21 cellular contexts compared by ENCODE assay signal in genomic region chr9:111740739-111741138, GRCh38. TPM values are rescaled to one million over a fixed set of nuclear protein-coding genes. Genes with fewer than 3 reads are reported as not detected.
DNase-seq lines count a peak whose midpoint lies in the region; ATAC-seq, FAIRE-seq and TF ChIP-seq lines count a peak whose summit lies in the region.
"Had no signal": no experiment of that assay in that cellular context is flagged by ENCODE, and none has a peak within 500 bp of the region (broad histone marks: within the 10 kb centered on the region; RNA-seq: fewer than 3 reads in every experiment).

No MANE protein-coding gene starts in this region.

- H3K79me2 ChIP-seq in Karpas-422 (ENCODE audit: low read length) (no peaks in the 10 kb centered on the region), K562 (ENCODE audit: control insufficient read depth, insufficient read depth, low read length) (no peaks in the 10 kb centered on the region)

- no peak for TF ChIP-seq RAD21 in K562 (CRISPR knock-in tag; conservative IDR thresholded peaks at IDR 0.05 in 1 of 2, IDR thresholded peaks at IDR 0.05 in 1 of 2)

- H3K27ac ChIP-seq in Karpas-422 (ENCODE audit: low read length) (no peak overlapping the region), K562 (ENCODE audit: extremely low read depth, low read depth, low read length) (no peak overlapping the region)
- H3K27ac ChIP-seq: 22Rv1, C4-2B, GM23248 had no signal

- TF ChIP-seq EP300 in K562 (IDR thresholded peaks at IDR 0.05; ENCODE audit: low read length), result no peak

- CTCF ChIA-PET in K562 (lab: Yijun Ruan, JAX; ENCODE audit: low intra/inter-chr PET ratio), result no interaction called here

- in situ Hi-C loops in K562 (cut with MboI) (no loop called here), KBM-7 (cut with MboI; ENCODE audit: low pct_unique_long_range_greater_than_20kb, low sequenced_read_pairs) (no loop called here)

- BruUV-seq in K562 (replicated peaks; lab: Mats Ljungman, UMichigan), result no TSS peak

- intact Hi-C loops in K562 (cut with micrococcal nuclease), result no loop called here

- POLR2A ChIA-PET in K562 (lab: Yijun Ruan, JAX), result interaction anchor here (1.0 kb wide), 1 partner anchor 10 kb away, joined by 3 read pairs; no protein-coding TSS in a partner anchor

- no peak for TF ChIP-seq CTCF in K562 (IDR thresholded peaks at IDR 0.05 in 2 of 3, conservative IDR thresholded peaks at IDR 0.05 in 1 of 3; ENCODE audit: insufficient read depth in 2 of 3, low read depth in 1 of 3, low read length in 3 of 3)

- no peaks in the 10 kb centered on the region for H3K9me1 ChIP-seq in K562 (ENCODE audit: control insufficient read depth, insufficient read depth, low read length)

- 55% methylated on average over 19 of the region's 19 CpGs for WGBS in K562 (ENCODE audit: insufficient coverage, low coverage, missing lambda C conversion rate)

- H3K4me2 ChIP-seq in Karpas-422 (ENCODE audit: low read depth, low read length, poor library complexity, severe bottlenecking) (no peak overlapping the region), K562 (ENCODE audit: insufficient read depth, low read length) (no peak overlapping the region)
- H3K4me2 ChIP-seq: A549 had no signal

- H3K9me3 ChIP-seq in Karpas-422 (ENCODE audit: low read length) (no peaks in the 10 kb centered on the region), K562 (replicated peaks; ENCODE audit: control insufficient read depth, insufficient read depth, low read depth, low read length) (no peaks in the 10 kb centered on the region)

- DNase-seq in ELF-1 (ENCODE audit: low read depth, low spot score) (peak; percentile 32), Karpas-422 (peak; percentile 30), K562 (ENCODE audit: extremely low read depth in 1 of 4, low spot score in 3 of 4) (peak in 1 of 4 experiments; percentile 4), iPS DF 19.7 (ENCODE audit: low read depth, low spot score) (peak; percentile 15), KBM-7 (no peak), cerebellum (ENCODE audit: low spot score) (no peak), iPS-NIHi11 (ENCODE audit: low spot score) (no peak)
- DNase-seq: AML-193; CD4-positive, alpha-beta T cell; DMS153; DMS79; GF-D8; GM23248; H7 had no signal

- H2AFZ ChIP-seq in Karpas-422 (ENCODE audit: low read length) (no peak overlapping the region), K562 (ENCODE audit: low read depth, low read length) (no peak overlapping the region)
- H2AFZ ChIP-seq: GM23248 had no signal

- TF ChIP-seq POLR2A in K562 (conservative IDR thresholded peaks at IDR 0.05), result no peak

- H3K9ac ChIP-seq in Karpas-422 (ENCODE audit: low read length), result no peak overlapping the region
- no peak overlapping the region for H3K9ac ChIP-seq in K562 (ENCODE audit: insufficient read depth in 1 of 2, low read depth in 2 of 2, low read length in 2 of 2)
- H3K9ac ChIP-seq: GM23248 had no signal

- no peaks in the 10 kb centered on the region for H3K27me3 ChIP-seq in Karpas-422 (ENCODE audit: low read length)
- H3K27me3 ChIP-seq in K562 (ENCODE audit: control insufficient read depth in 2 of 2, insufficient read depth in 2 of 2, low read length in 2 of 2), result no peaks in the 10 kb centered on the region

- H3K36me3 ChIP-seq in Karpas-422 (ENCODE audit: insufficient read depth, low read length), result no peaks in the 10 kb centered on the region
- no peaks in the 10 kb centered on the region for H3K36me3 ChIP-seq in K562 (ENCODE audit: control insufficient read depth, insufficient read depth, low read length)

- no peak overlapping the region for H3K4me3 ChIP-seq in Karpas-422 (ENCODE audit: low read length)
- H3K4me3 ChIP-seq in K562, result no peak overlapping the region
- H3K4me3 ChIP-seq: A549, GM23248 had no signal

- H4K20me1 ChIP-seq in Karpas-422 (ENCODE audit: insufficient read depth, low read depth, low read length), result no peaks in the 10 kb centered on the region
- H4K20me1 ChIP-seq in K562 (replicated peaks; ENCODE audit: control insufficient read depth, insufficient read depth, low read length), result no peaks in the 10 kb centered on the region

- ATAC-seq in K562 (no peak), HG02938 (IDR thresholded peaks at IDR 0.05; ENCODE audit: unreplicated experiment) (no peak)
- ATAC-seq: A549 had no signal

- no peaks in the 10 kb centered on the region for H3K4me1 ChIP-seq in Karpas-422 (ENCODE audit: low read length)
- H3K4me1 ChIP-seq in K562 (replicated peaks in 1 of 2; ENCODE audit: control insufficient read depth in 2 of 2, insufficient read depth in 2 of 2, low read length in 2 of 2), result no peaks in the 10 kb centered on the region

- no peak for FAIRE-seq in K562 (lab: Jason Lieb, UNC)
- FAIRE-seq: A549 had no signal

- no peaks in the 10 kb centered on the region for H3K9me2 ChIP-seq in Karpas-422 (replicated peaks; ENCODE audit: insufficient read depth, low read length)

TF ChIP-seq in K562, 482 proteins besides CTCF, POLR2A, EP300 and RAD21:
- TF ChIP-seq THRAP3 (IDR thresholded peaks at IDR 0.05; ENCODE audit: borderline replicate concordance), result no peak
- TF ChIP-seq ZBTB33 (CRISPR knock-in tag; IDR thresholded peaks at IDR 0.05), result peak; percentile 62
- 0 out of 2 replicates have a peak, but pooled peaks have one; percentile 42 for TF ChIP-seq CHAMP1 (IDR thresholded peaks at IDR 0.05)

RNA-seq across cellular contexts. Expression of gene SHOC1, which starts 54.0 kb away (rescaled TPM):
- total RNA-seq in Karpas-422 (2014; rRNA removed; shearing (Covaris generic); ENCODE audit: low replicate concordance), result not detected in 2 replicates
- not detected in 2 replicates for total RNA-seq in K562 (2011; cell fraction: chromatin; rRNA removed; ENCODE audit: low replicate concordance)
- not detected in 2 replicates for total RNA-seq in K562 (2011; cell fraction: nucleolus; rRNA removed)
- total RNA-seq in K562 (2011; cell fraction: nucleoplasm; rRNA removed), result not detected in 2 replicates
- total RNA-seq in K562 (2014; rRNA removed) (0.09 TPM in 1 of 2 replicates, not detected in the other), K562 (2014; rRNA removed; fragmentation: Illumina TruSeq; extraction: Trizol) (not detected in 2 replicates), K562 (2015; rRNA removed; fragmentation: Illumina TruSeq; extraction: Trizol) (not detected in 2 replicates), K562 (2021) (not detected in 2 replicates), cerebellum (not detected)
- polyA plus RNA-seq in K562 (2011; rRNA removed) (not detected in 2 replicates), K562 (2014; fragmentation: Illumina TruSeq; extraction: Trizol) (0.03 TPM in 1 of 2 replicates, not detected in the other), K562 (2014; fragmentation: Nextera tagmentation; extraction: Ambion mirVana) (under 1 TPM in 1 of 2 experiments, not detected in 1; 0.04 TPM), K562 (2014; rRNA removed) (not detected in 2 replicates)
- polyA plus RNA-seq in K562 (2011; cell fraction: cytosol; rRNA removed), result not detected in 2 replicates
- not detected in 2 replicates for polyA plus RNA-seq in K562 (2011; cell fraction: nucleus; rRNA removed)
- 0.01 TPM in 1 of 2 replicates, not detected in the other for polyA plus RNA-seq in K562 (2012)
- not detected in 2 replicates for polyA minus RNA-seq in K562 (2011; rRNA and poly(A)+ RNA removed)
- not detected in 2 replicates for polyA minus RNA-seq in K562 (2011; cell fraction: cytosol; rRNA and poly(A)+ RNA removed)
- polyA minus RNA-seq in K562 (2011; cell fraction: nucleus; rRNA and poly(A)+ RNA removed), result not detected in 2 replicates
- total RNA-seq: CD4-positive, alpha-beta T cell; Daoy; GM23248; H7; HT-29 had no signal
- polyA plus RNA-seq: A549, BJ had no signal

Comparison
In these comparisons a context has a peak if more than half of its experiments do, and no peak if none do; other contexts are left out.
1. DNase-seq: peak in ELF-1 (single experiment), Karpas-422 (single experiment) and iPS DF 19.7 (single experiment); none in KBM-7 (single experiment), cerebellum (single experiment) and iPS-NIHi11 (single experiment).